Comparison of ENCODE assay signal across 8 cellular contexts in the genomic region with DNA sequence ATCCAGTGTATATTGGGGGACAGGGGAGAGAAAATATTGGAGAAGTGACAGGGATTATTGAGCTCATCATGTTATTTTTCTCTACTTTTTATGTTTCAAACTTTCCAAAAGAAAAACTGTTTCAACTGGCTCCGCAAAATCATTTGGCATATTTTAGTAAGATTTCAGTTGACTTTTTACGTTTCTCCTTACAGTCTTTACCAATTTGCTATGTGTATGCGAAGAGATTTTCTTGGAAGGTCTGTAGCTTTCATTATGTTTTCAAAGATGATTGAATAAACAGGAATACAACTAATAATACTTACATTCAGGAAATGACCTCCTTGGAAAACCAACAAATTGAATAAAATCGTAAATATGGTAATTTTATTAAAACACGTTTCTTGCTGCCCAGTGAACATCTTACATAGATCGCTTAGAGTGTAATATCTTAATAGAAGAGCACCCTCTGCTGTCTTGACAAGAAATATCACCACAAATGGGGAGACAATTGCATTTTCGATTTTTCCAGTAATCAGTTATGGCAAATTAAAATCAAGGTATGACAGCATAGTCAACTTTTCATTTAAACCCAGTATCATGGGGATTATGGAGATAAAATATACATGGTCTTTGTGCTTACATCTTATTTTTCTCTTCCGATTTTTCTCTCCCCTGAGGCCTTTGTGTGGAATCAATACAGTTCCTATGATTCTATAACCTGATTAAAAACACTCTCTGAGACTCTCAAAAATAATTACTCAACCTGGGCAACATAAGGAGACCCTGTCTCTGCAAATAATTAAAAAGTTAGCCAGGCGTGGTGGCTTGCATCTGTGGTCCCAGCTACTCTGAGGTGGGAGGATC. TPM values are rescaled to one million over a fixed set of nuclear protein-coding genes. Genes with fewer than 3 reads are reported as not detected.
A peak's percentile ranks its signal among the peaks of the same experiment; 100 is the strongest.
DNase-seq lines count a peak whose midpoint lies in the region; ATAC-seq and TF ChIP-seq lines count a peak whose summit lies in the region.

No MANE protein-coding gene starts in this region.

- DNase-seq in AG04449 (ENCODE audit: low read depth, low spot score) (no peak), NAMALWA (ENCODE audit: low spot score) (peak; percentile 44), mammary epithelial cell (peak; percentile 18), medulla oblongata (ENCODE audit: extremely low spot score) (peak; percentile 48), germinal center (ENCODE audit: low spot score) (no peak)
- no peak for DNase-seq in activated CD4-positive, alpha-beta T cell treated with anti-CD3 and anti-CD28 coated beads for 4 hours

- POLR2A ChIA-PET in AG04449 (lab: Yijun Ruan, JAX), result no interaction called here

- H3K27ac ChIP-seq in mammary epithelial cell (ENCODE audit: insufficient read depth, low read depth, low read length), result no peak overlapping the region

- H2AFZ ChIP-seq in mammary epithelial cell (ENCODE audit: low read depth, low read length), result no peak overlapping the region

- no peaks in the 10 kb centered on the region for H3K27me3 ChIP-seq in mammary epithelial cell (ENCODE audit: insufficient read depth, low read length)

- no peak overlapping the region for H3K4me2 ChIP-seq in mammary epithelial cell (ENCODE audit: insufficient read depth, low read depth, low read length)

- WGBS in mammary epithelial cell (ENCODE audit: low coverage, missing lambda C conversion rate), result 37% methylated on average over 9 of the region's 9 CpGs

- H3K79me2 ChIP-seq in mammary epithelial cell (ENCODE audit: insufficient read depth, low read length), result no peaks in the 10 kb centered on the region

- H4K20me1 ChIP-seq in mammary epithelial cell (ENCODE audit: insufficient read depth, low read length), result no peaks in the 10 kb centered on the region

- no peaks in the 10 kb centered on the region for H3K4me1 ChIP-seq in mammary epithelial cell (ENCODE audit: insufficient read depth, low read length)

- H3K4me3 ChIP-seq in AG04449 (ENCODE audit: low read depth, low read length) (no peak overlapping the region), mammary epithelial cell (replicated peaks in 1 of 3; ENCODE audit: insufficient read depth in 1 of 3, low read depth in 2 of 3, low read length in 3 of 3) (no peak overlapping the region)

- CTCF ChIA-PET in AG04449 (lab: Yijun Ruan, JAX), result interaction anchor here (0.7 to 4.8 kb wide), 25 partner anchors 9 to 422 kb away, joined by 3 to 208 read pairs (median 4); no protein-coding TSS in a partner anchor
- CTCF ChIA-PET in mammary epithelial cell (lab: Charles Lee; ENCODE audit: low non-redundant PET), result interaction anchor here (0.6 to 0.7 kb wide), 2 partner anchors 86 to 88 kb away, joined by 5 to 6 read pairs; no protein-coding TSS in a partner anchor

- ATAC-seq in GM18907 (IDR thresholded peaks at IDR 0.05; ENCODE audit: unreplicated experiment) (peak; percentile 75), GM19397 (IDR thresholded peaks at IDR 0.05; ENCODE audit: unreplicated experiment) (no peak)

- no peak overlapping the region for H3K9ac ChIP-seq in mammary epithelial cell (ENCODE audit: insufficient read depth, low read length)

- no TSS peak for BruUV-seq in mammary epithelial cell (replicated peaks; lab: Mats Ljungman, UMichigan)

- no peaks in the 10 kb centered on the region for H3K36me3 ChIP-seq in mammary epithelial cell (ENCODE audit: insufficient read depth, low read length)

- dilution Hi-C loops in mammary epithelial cell (cut with HindIII; ENCODE audit: low sequenced_read_pairs), result no loop called here

- no peaks in the 10 kb centered on the region for H3K9me3 ChIP-seq in mammary epithelial cell (replicated peaks; ENCODE audit: insufficient read depth, low read length)

- in situ Hi-C loops in mammary epithelial cell (cut with MboI; ENCODE audit: low sequenced_read_pairs in 2 of 2), result loop anchor here in 1 of 2 donors (25.0 kb wide), 1 partner anchor 92 kb away; no protein-coding TSS in a partner anchor

- intact Hi-C loops in mammary epithelial cell (cut with micrococcal nuclease), result loop anchor here (1.0 to 5.0 kb wide), 3 partner anchors 85 to 421 kb away; no protein-coding TSS in a partner anchor

- TF ChIP-seq CTCF in AG04449 (IDR thresholded peaks at IDR 0.05; ENCODE audit: insufficient read depth, low read length, missing control alignments) (peak; percentile 42), mammary epithelial cell (conservative IDR thresholded peaks at IDR 0.05 in 1 of 2, IDR thresholded peaks at IDR 0.05 in 1 of 2; ENCODE audit: extremely low read depth in 1 of 2, insufficient read depth in 1 of 2, low read depth in 1 of 2, low read length in 2 of 2) (peak; percentile 49 to 56)

RNA-seq across cellular contexts. Expression of gene MBL2, which starts 43.1 kb away (rescaled TPM):
- total RNA-seq in mammary epithelial cell, result not detected
- not detected for polyA plus RNA-seq in mammary epithelial cell
- polyA minus RNA-seq in mammary epithelial cell, result not detected

Comparison
In these comparisons a context has a peak if more than half of its experiments do, and no peak if none do; other contexts are left out.
1. DNase-seq: peak in NAMALWA (single experiment), mammary epithelial cell (single experiment) and medulla oblongata (single experiment); none in AG04449 (single experiment), activated CD4-positive, alpha-beta T cell treated with anti-CD3 and anti-CD28 coated beads for 4 hours (0 of 2) and germinal center (single experiment).